ENCODE assay signal across 8 cellular contexts in the genomic region with DNA sequence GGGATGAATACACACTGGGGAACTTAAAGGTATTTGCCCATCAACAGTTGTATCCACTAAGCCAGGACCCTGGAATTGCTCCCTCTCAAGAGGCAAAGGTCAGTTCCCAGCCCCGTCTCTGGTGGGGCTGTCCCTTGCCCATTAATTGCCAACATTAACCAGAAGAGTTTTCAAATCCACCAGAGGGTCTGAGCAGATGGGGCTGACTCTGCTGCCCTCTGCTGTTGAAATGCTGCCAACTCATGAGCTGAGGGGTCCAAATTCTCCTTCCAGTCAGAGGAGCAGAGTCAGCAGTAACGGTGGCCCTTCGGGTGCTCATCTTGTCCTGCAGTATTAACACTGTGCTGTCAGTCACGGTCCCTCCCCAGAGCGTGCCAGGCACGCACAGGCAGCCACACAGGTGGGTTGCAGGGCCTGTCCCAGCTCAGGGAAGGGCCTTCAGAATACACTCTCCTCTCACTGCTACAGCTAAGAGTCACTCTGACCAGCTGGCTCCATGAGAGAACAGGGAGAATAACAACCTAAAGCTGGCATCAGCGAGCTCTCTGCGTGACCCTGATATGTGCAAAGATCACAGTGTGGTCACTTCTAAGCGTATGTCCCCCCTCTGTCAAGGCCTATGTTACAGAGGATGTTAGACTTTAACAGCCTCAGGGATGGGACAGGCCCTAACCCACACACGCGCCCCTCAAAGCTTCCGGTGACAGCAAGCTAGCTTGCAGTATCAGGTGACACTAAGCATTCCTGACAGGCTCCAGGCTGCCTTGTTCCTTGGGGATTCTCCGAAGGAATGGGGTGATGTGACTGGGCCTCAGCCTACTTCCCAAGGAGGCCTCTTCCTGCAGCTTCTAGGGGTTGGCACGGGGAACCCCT. TPM values are rescaled to one million over a fixed set of nuclear protein-coding genes. Genes with fewer than 3 reads are reported as not detected.
DNase-seq lines count a peak whose midpoint lies in the region; ATAC-seq and TF ChIP-seq lines count a peak whose summit lies in the region.

No MANE protein-coding gene starts in this region.

- no peak for TF ChIP-seq POLR2A in tibial nerve (IDR thresholded peaks at IDR 0.05)

- H3K36me3 Mint-ChIP-seq in activated T-helper 2 cell treated with anti-CD3 and anti-CD28 coated beads, Interferon-gamma antibody, Interleukin-2, Interleukin-4, amounts not matched to agents 10 μg/mL and 5 μg/mL and 100 μg/mL, durations not matched to agents 14 hours and 24 hours and 36 hours (ENCODE audit: low read depth) = peaks cover 48% of the 10 kb centered on the region
- peaks cover 24% of the 10 kb centered on the region for H3K36me3 Mint-ChIP-seq in osteocyte (ENCODE audit: unreplicated experiment)

- no peaks in the 10 kb centered on the region for H3K9me3 ChIP-seq in tibial nerve

- no peak overlapping the region for H3K27ac Mint-ChIP-seq in activated T-helper 2 cell treated with anti-CD3 and anti-CD28 coated beads, Interferon-gamma antibody, Interleukin-2, Interleukin-4, amounts not matched to agents 10 μg/mL and 5 μg/mL and 100 μg/mL, durations not matched to agents 14 hours and 24 hours and 36 hours
- peak overlapping the region; percentile 66 for H3K27ac Mint-ChIP-seq in osteocyte (ENCODE audit: unreplicated experiment)

- H3K4me1 Mint-ChIP-seq in activated T-helper 2 cell treated with anti-CD3 and anti-CD28 coated beads, Interferon-gamma antibody, Interleukin-2, Interleukin-4, amounts not matched to agents 10 μg/mL and 5 μg/mL and 100 μg/mL, durations not matched to agents 14 hours and 24 hours and 36 hours (ENCODE audit: low read depth) = peaks cover 4% of the 10 kb centered on the region
- H3K4me1 Mint-ChIP-seq in osteocyte (ENCODE audit: unreplicated experiment) = peaks cover 28% of the 10 kb centered on the region

- peak; percentile 77 for DNase-seq in GM03348 (ENCODE audit: low spot score)
- DNase-seq in HuH-7.5 (ENCODE audit: low spot score) = peak; percentile 87
- peak; percentile 24 to 60 for DNase-seq in SHP77 (lab: John Stamatoyannopoulos, UW)
- DNase-seq in activated T-helper 2 cell treated with anti-CD3 and anti-CD28 coated beads, Interferon-gamma antibody, Interleukin-2, Interleukin-4, amounts not matched to agents 10 μg/mL and 5 μg/mL and 100 μg/mL, durations not matched to agents 14 hours and 24 hours and 36 hours (ENCODE audit: low spot score) = peak; percentile 56
- peak; percentile 45 to 82 for DNase-seq in foreskin fibroblast
- no peak for DNase-seq in osteocyte (ENCODE audit: extremely low spot score, unreplicated experiment)
- DNase-seq in tibial nerve (ENCODE audit: low spot score in 2 of 2) = peak in 1 of 2 donors; percentile 57

- peaks cover 5% of the 10 kb centered on the region for H3K9me3 Mint-ChIP-seq in activated T-helper 2 cell treated with anti-CD3 and anti-CD28 coated beads, Interferon-gamma antibody, Interleukin-2, Interleukin-4, amounts not matched to agents 10 μg/mL and 5 μg/mL and 100 μg/mL, durations not matched to agents 14 hours and 24 hours and 36 hours
- no peaks in the 10 kb centered on the region for H3K9me3 Mint-ChIP-seq in osteocyte (ENCODE audit: unreplicated experiment)

- intact Hi-C loops in activated T-helper 2 cell treated with anti-CD3 and anti-CD28 coated beads, Interferon-gamma antibody, Interleukin-2, Interleukin-4, amounts not matched to agents 10 μg/mL and 5 μg/mL and 100 μg/mL, durations not matched to agents 14 hours and 24 hours and 36 hours (cut with micrococcal nuclease) = loop anchor here (1.0 kb wide), 2 partner anchors 132 to 208 kb away; no protein-coding TSS in a partner anchor

- H3K4me3 Mint-ChIP-seq in activated T-helper 2 cell treated with anti-CD3 and anti-CD28 coated beads, Interferon-gamma antibody, Interleukin-2, Interleukin-4, amounts not matched to agents 10 μg/mL and 5 μg/mL and 100 μg/mL, durations not matched to agents 14 hours and 24 hours and 36 hours (ENCODE audit: low read depth) = no peak overlapping the region
- no peak overlapping the region for H3K4me3 Mint-ChIP-seq in osteocyte (ENCODE audit: unreplicated experiment)

- no peak for ATAC-seq in GM18502 (IDR thresholded peaks at IDR 0.05; ENCODE audit: poor library complexity, unreplicated experiment)

- TF ChIP-seq CTCF in foreskin fibroblast (IDR thresholded peaks at IDR 0.05; ENCODE audit: low read depth, low read length) (peak; percentile 85), osteocyte (IDR thresholded peaks at IDR 0.05) (peak; percentile 91), tibial nerve (IDR thresholded peaks at IDR 0.05) (peak; percentile 71 to 81 (median 78))

- peak overlapping the region in 3 of 4 donors; percentile 57 to 77 (median 59) for H3K27ac ChIP-seq in tibial nerve

- no peaks in the 10 kb centered on the region for H3K27me3 Mint-ChIP-seq in activated T-helper 2 cell treated with anti-CD3 and anti-CD28 coated beads, Interferon-gamma antibody, Interleukin-2, Interleukin-4, amounts not matched to agents 10 μg/mL and 5 μg/mL and 100 μg/mL, durations not matched to agents 14 hours and 24 hours and 36 hours (ENCODE audit: low read depth)
- H3K27me3 Mint-ChIP-seq in osteocyte (ENCODE audit: unreplicated experiment) = no peaks in the 10 kb centered on the region

- no peaks in the 10 kb centered on the region for H3K27me3 ChIP-seq in tibial nerve

- H3K4me3 ChIP-seq in foreskin fibroblast (ENCODE audit: low read depth in 1 of 2, low read length in 2 of 2) = no peak overlapping the region
- H3K4me3 ChIP-seq in tibial nerve = no peak overlapping the region

- H3K36me3 ChIP-seq in tibial nerve = peaks cover 3 to 65% (median 12%) of the 10 kb centered on the region in 3 donors

- no peak for TF ChIP-seq EP300 in tibial nerve (IDR thresholded peaks at IDR 0.05)

- H3K4me1 ChIP-seq in tibial nerve = peaks cover 0 to 27% (median 0%) of the 10 kb centered on the region in 4 donors

- 51 to 62% methylated on average over 11 to 14 of the region's 14 CpGs for WGBS in tibial nerve, 2 donors

RNA-seq across cellular contexts. Expression of gene SPTBN5, which starts 10.9 kb away (rescaled TPM):
- 0.41 and 0.90 TPM in 2 replicates for total RNA-seq in activated T-helper 2 cell treated with anti-CD3 and anti-CD28 coated beads, Interferon-gamma antibody, Interleukin-2, Interleukin-4, amounts not matched to agents 10 μg/mL and 5 μg/mL and 100 μg/mL, durations not matched to agents 14 hours and 24 hours and 36 hours
- 3.0 and 3.2 TPM in 2 replicates for total RNA-seq in osteocyte
- 10 to 100 TPM; 16.5 to 34.5 (median 19.9) TPM for total RNA-seq in tibial nerve
